Comparison of ENCODE assay signal across 2 cellular contexts in the genomic region with DNA sequence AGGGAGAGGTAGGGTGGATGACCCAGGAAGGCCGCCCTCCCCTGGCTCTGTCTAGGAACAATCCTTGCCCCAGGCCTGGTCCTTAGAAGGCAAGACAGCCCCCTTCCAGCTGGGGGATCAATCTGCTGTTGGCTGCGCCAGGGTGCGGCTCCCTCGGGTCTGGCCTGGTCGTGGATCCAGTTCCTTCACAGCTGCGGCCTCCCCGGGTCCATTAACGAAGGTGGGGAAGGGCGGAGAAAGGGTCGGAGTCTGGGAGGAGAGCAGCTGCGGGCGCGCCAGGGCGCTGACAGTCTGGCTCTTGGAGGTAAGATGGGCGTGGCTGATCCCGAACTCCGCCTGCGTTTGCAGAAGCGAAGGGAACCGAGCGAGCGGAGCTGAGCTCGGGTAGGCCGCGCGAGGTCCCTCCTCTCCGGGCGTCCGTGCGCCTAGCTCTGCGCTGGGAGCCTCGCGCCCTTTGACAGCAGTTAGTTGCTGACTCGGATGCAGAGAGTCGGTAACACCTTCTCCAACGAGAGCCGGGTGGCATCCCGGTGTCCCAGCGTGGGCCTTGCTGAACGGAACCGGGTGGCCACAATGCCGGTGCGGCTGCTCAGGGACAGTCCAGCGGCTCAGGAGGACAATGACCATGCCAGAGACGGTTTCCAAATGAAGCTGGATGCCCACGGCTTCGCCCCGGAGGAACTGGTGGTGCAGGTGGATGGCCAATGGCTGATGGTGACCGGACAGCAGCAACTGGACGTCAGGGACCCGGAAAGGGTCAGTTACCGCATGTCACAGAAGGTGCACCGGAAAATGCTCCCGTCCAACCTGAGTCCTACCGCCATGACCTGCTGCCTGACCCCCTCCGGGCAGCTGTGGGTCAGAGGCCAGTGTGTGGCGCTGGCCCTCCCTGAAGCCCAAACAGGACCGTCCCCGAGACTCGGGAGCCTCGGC.
TF ChIP-seq lines count a peak whose summit lies in the region.

A gene with protein sequence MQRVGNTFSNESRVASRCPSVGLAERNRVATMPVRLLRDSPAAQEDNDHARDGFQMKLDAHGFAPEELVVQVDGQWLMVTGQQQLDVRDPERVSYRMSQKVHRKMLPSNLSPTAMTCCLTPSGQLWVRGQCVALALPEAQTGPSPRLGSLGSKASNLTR (plus strand): TSS at position 434 of the 933 bp plus-strand sequence. CDS start 47 bp downstream, at position 481.

TF ChIP-seq in K562, 482 proteins besides CTCF, POLR2A, EP300 and RAD21 (continued from another document and continues in another):
- no peak for TF ChIP-seq PBX2 (CRISPR knock-in tag; IDR thresholded peaks at IDR 0.05; ENCODE audit: low read depth)
- TF ChIP-seq PBX2 (tag; conservative IDR thresholded peaks at IDR 0.05; ENCODE audit: low read depth) = no peak
- no peak for TF ChIP-seq MCM5 (IDR thresholded peaks at IDR 0.05; ENCODE audit: low read depth)
- no peak for TF ChIP-seq CHCHD3 (CRISPR knock-in tag; IDR thresholded peaks at IDR 0.05)
- no peak for TF ChIP-seq ZKSCAN1 (IDR thresholded peaks at IDR 0.05; ENCODE audit: low read depth, low read length)
- TF ChIP-seq RBM22 (IDR thresholded peaks at IDR 0.05; ENCODE audit: low read depth, low read length, poor library complexity, severe bottlenecking) = peak; percentile 26
- no peak for TF ChIP-seq EZH2 (IDR thresholded peaks at IDR 0.05; ENCODE audit: borderline replicate concordance, low read depth, low read length)
- no peak for TF ChIP-seq C11orf30 (IDR thresholded peaks at IDR 0.05; ENCODE audit: low read depth)
- TF ChIP-seq ETV1 (tag; conservative IDR thresholded peaks at IDR 0.05; ENCODE audit: low read depth) = no peak
- TF ChIP-seq CBFA2T3 (IDR thresholded peaks at IDR 0.05) = no peak
- TF ChIP-seq SMAD2 (IDR thresholded peaks at IDR 0.05; ENCODE audit: low read depth, low read length) = no peak
- no peak for TF ChIP-seq SREBF2 (CRISPR knock-in tag; IDR thresholded peaks at IDR 0.05)
- no peak for TF ChIP-seq ZNF324 (CRISPR knock-in tag; IDR thresholded peaks at IDR 0.05)
- no peak for TF ChIP-seq NR0B1 (IDR thresholded peaks at IDR 0.05; ENCODE audit: partially characterized antibody)
- TF ChIP-seq, protein P1, sequence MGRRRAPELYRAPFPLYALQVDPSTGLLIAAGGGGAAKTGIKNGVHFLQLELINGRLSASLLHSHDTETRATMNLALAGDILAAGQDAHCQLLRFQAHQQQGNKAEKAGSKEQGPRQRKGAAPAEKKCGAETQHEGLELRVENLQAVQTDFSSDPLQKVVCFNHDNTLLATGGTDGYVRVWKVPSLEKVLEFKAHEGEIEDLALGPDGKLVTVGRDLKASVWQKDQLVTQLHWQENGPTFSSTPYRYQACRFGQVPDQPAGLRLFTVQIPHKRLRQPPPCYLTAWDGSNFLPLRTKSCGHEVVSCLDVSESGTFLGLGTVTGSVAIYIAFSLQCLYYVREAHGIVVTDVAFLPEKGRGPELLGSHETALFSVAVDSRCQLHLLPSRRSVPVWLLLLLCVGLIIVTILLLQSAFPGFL (CRISPR knock-in tag; IDR thresholded peaks at IDR 0.05) = no peak
- TF ChIP-seq, protein P2, sequence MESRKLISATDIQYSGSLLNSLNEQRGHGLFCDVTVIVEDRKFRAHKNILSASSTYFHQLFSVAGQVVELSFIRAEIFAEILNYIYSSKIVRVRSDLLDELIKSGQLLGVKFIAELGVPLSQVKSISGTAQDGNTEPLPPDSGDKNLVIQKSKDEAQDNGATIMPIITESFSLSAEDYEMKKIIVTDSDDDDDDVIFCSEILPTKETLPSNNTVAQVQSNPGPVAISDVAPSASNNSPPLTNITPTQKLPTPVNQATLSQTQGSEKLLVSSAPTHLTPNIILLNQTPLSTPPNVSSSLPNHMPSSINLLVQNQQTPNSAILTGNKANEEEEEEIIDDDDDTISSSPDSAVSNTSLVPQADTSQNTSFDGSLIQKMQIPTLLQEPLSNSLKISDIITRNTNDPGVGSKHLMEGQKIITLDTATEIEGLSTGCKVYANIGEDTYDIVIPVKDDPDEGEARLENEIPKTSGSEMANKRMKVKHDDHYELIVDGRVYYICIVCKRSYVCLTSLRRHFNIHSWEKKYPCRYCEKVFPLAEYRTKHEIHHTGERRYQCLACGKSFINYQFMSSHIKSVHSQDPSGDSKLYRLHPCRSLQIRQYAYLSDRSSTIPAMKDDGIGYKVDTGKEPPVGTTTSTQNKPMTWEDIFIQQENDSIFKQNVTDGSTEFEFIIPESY (CRISPR knock-in tag; IDR thresholded peaks at IDR 0.05) = peak; percentile 64
- no peak for TF ChIP-seq THAP12 (CRISPR knock-in tag; IDR thresholded peaks at IDR 0.05)
- TF ChIP-seq ZNF75A (CRISPR knock-in tag; IDR thresholded peaks at IDR 0.05) = no peak

TF ChIP-seq in HepG2, 621 proteins besides CTCF, POLR2A, EP300 and RAD21 (continued from another document and continues in another):
- no peak for TF ChIP-seq IRF2 (CRISPR knock-in tag; IDR thresholded peaks at IDR 0.05)
- TF ChIP-seq HOXA9 (CRISPR knock-in tag; IDR thresholded peaks at IDR 0.05; ENCODE audit: borderline replicate concordance) = no peak; the same call in 1 of the 2 replicates
- no peak for TF ChIP-seq CREB3 (CRISPR knock-in tag; IDR thresholded peaks at IDR 0.05)
- TF ChIP-seq, protein P2 (CRISPR knock-in tag; IDR thresholded peaks at IDR 0.05) = peak; percentile 61; the same call in 1 of the 2 replicates
- no peak for TF ChIP-seq ZNF232 (CRISPR knock-in tag; IDR thresholded peaks at IDR 0.05; ENCODE audit: borderline replicate concordance)
- TF ChIP-seq ZNF224 (CRISPR knock-in tag; IDR thresholded peaks at IDR 0.05) = peak; percentile 43; the same call in 1 of the 2 replicates
- no peak for TF ChIP-seq PLRG1 (conservative IDR thresholded peaks at IDR 0.05)
- TF ChIP-seq DPF2 (CRISPR knock-in tag; IDR thresholded peaks at IDR 0.05; ENCODE audit: borderline replicate concordance, low read depth) = no peak
- TF ChIP-seq ZFP90 (CRISPR knock-in tag; IDR thresholded peaks at IDR 0.05; ENCODE audit: borderline replicate concordance) = no peak
- no peak for TF ChIP-seq PHF5A (CRISPR knock-in tag; IDR thresholded peaks at IDR 0.05; ENCODE audit: low read depth, unreplicated experiment)
- TF ChIP-seq E2F1 (CRISPR knock-in tag; IDR thresholded peaks at IDR 0.05) = no peak
- TF ChIP-seq GABPB1 (CRISPR knock-in tag; IDR thresholded peaks at IDR 0.05) = peak; percentile 13; the same call in 1 of the 2 replicates
- TF ChIP-seq AGO1 (IDR thresholded peaks at IDR 0.05; ENCODE audit: low read depth, low read length, poor library complexity, severe bottlenecking) = no peak
- TF ChIP-seq, protein P3, sequence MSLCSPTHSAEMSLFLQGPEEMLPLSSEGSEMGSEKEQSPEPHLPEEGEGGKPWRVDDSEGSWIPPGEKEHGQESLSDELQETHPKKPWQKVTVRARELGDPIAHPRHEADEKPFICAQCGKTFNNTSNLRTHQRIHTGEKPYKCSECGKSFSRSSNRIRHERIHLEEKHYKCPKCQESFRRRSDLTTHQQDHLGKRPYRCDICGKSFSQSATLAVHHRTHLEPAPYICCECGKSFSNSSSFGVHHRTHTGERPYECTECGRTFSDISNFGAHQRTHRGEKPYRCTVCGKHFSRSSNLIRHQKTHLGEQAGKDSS (CRISPR knock-in tag; IDR thresholded peaks at IDR 0.05; ENCODE audit: borderline replicate concordance, low read depth) = no peak
- no peak for TF ChIP-seq KMT2B (CRISPR knock-in tag; IDR thresholded peaks at IDR 0.05)
- TF ChIP-seq ELF4 (CRISPR knock-in tag; IDR thresholded peaks at IDR 0.05; ENCODE audit: borderline replicate concordance) = no peak
- no peak for TF ChIP-seq ZNF558 (CRISPR knock-in tag; IDR thresholded peaks at IDR 0.05; ENCODE audit: borderline replicate concordance)
- TF ChIP-seq ZNF672 (CRISPR knock-in tag; IDR thresholded peaks at IDR 0.05) = 0 out of 2 replicates have a peak, but pooled peaks have one; percentile 57
- no peak for TF ChIP-seq MXD1 (CRISPR knock-in tag; IDR thresholded peaks at IDR 0.05)
- TF ChIP-seq MAZ (IDR thresholded peaks at IDR 0.05; ENCODE audit: borderline replicate concordance, low read depth, low read length) = no peak
- TF ChIP-seq MAZ (CRISPR knock-in tag; IDR thresholded peaks at IDR 0.05; ENCODE audit: low read depth) = no peak
- TF ChIP-seq KLF6 (CRISPR knock-in tag; IDR thresholded peaks at IDR 0.05) = no peak
- TF ChIP-seq, protein P4, sequence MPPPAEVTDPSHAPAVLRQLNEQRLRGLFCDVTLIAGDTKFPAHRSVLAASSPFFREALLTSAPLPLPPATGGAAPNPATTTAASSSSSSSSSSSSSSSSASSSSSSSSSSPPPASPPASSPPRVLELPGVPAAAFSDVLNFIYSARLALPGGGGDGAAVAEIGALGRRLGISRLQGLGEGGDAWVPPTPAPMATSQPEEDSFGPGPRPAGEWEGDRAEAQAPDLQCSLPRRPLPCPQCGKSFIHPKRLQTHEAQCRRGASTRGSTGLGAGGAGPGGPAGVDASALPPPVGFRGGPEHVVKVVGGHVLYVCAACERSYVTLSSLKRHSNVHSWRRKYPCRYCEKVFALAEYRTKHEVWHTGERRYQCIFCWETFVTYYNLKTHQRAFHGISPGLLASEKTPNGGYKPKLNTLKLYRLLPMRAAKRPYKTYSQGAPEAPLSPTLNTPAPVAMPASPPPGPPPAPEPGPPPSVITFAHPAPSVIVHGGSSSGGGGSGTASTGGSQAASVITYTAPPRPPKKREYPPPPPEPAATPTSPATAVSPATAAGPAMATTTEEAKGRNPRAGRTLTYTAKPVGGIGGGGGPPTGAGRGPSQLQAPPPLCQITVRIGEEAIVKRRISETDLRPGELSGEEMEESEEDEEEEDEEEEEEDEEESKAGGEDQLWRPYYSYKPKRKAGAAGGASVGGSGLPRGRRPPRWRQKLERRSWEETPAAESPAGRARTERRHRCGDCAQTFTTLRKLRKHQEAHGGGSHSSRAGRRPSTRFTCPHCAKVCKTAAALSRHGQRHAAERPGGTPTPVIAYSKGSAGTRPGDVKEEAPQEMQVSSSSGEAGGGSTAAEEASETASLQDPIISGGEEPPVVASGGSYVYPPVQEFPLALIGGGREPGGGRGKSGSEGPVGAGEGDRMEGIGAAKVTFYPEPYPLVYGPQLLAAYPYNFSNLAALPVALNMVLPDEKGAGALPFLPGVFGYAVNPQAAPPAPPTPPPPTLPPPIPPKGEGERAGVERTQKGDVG (CRISPR knock-in tag; IDR thresholded peaks at IDR 0.05; ENCODE audit: borderline replicate concordance) = no peak
- TF ChIP-seq MXD3 (CRISPR knock-in tag; IDR thresholded peaks at IDR 0.05) = no peak
- TF ChIP-seq ZFP36L2 (CRISPR knock-in tag; IDR thresholded peaks at IDR 0.05) = no peak
- TF ChIP-seq KDM5B (CRISPR knock-in tag; IDR thresholded peaks at IDR 0.05; ENCODE audit: borderline replicate concordance) = no peak
- TF ChIP-seq ZNF768 (CRISPR knock-in tag; IDR thresholded peaks at IDR 0.05) = no peak
- TF ChIP-seq ZBTB20 (CRISPR knock-in tag; IDR thresholded peaks at IDR 0.05; ENCODE audit: borderline replicate concordance, low read depth) = no peak
- TF ChIP-seq SAP130 (CRISPR knock-in tag; IDR thresholded peaks at IDR 0.05; ENCODE audit: low read depth) = no peak
- no peak for TF ChIP-seq SMARCE1 (IDR thresholded peaks at IDR 0.05; ENCODE audit: borderline replicate concordance)
- no peak for TF ChIP-seq SMAD9 (CRISPR knock-in tag; IDR thresholded peaks at IDR 0.05)
- no peak for TF ChIP-seq MIER2 (CRISPR knock-in tag; IDR thresholded peaks at IDR 0.05)
- TF ChIP-seq PITX1 (CRISPR knock-in tag; IDR thresholded peaks at IDR 0.05) = no peak
- no peak for TF ChIP-seq SMYD3 (CRISPR knock-in tag; IDR thresholded peaks at IDR 0.05)
- TF ChIP-seq ZC3H13 (CRISPR knock-in tag; IDR thresholded peaks at IDR 0.05) = peak; percentile 54; the same call in 1 of the 2 replicates
- TF ChIP-seq, protein P5, sequence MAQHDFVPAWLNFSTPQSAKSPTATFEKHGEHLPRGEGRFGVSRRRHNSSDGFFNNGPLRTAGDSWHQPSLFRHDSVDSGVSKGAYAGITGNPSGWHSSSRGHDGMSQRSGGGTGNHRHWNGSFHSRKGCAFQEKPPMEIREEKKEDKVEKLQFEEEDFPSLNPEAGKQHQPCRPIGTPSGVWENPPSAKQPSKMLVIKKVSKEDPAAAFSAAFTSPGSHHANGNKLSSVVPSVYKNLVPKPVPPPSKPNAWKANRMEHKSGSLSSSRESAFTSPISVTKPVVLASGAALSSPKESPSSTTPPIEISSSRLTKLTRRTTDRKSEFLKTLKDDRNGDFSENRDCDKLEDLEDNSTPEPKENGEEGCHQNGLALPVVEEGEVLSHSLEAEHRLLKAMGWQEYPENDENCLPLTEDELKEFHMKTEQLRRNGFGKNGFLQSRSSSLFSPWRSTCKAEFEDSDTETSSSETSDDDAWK (CRISPR knock-in tag; IDR thresholded peaks at IDR 0.05) = no peak
- TF ChIP-seq MEIS2 (CRISPR knock-in tag; IDR thresholded peaks at IDR 0.05) = no peak
- peak; percentile 96 for TF ChIP-seq AGO2 (optimal IDR thresholded peaks at IDR 0.05; ENCODE audit: low read depth, low read length)
